ENCODE assay signal across 17 cellular contexts in genomic region chr7:16915405-16915804, GRCh38. TPM values are rescaled to one million over a fixed set of nuclear protein-coding genes. Genes with fewer than 3 reads are reported as not detected.
DNase-seq lines count a peak whose midpoint lies in the region; ATAC-seq and TF ChIP-seq lines count a peak whose summit lies in the region.
"Had no signal": no experiment of that assay in that cellular context is flagged by ENCODE, and none has a peak within 500 bp of the region (broad histone marks: within the 10 kb centered on the region; RNA-seq: fewer than 3 reads in every experiment).

No MANE protein-coding gene starts in this region.

- no peaks in the 10 kb centered on the region for H3K4me1 ChIP-seq in CD8-positive, alpha-beta memory T cell (ENCODE audit: insufficient read depth, low read length)
- H3K4me1 ChIP-seq: body of pancreas had no signal

- peak overlapping the region; percentile 87 for H3K27ac Mint-ChIP-seq in HFFc6
- no peak overlapping the region for H3K27ac Mint-ChIP-seq in activated naive CD8-positive, alpha-beta T cell treated with anti-CD3 and anti-CD28 coated beads, Interleukin-2, amount 50 U/mL, for 24 hours
- no peak overlapping the region for H3K27ac Mint-ChIP-seq in CD8-positive, alpha-beta memory T cell
- H3K27ac Mint-ChIP-seq: H9 had no signal

- no peak overlapping the region for H3K27ac ChIP-seq in CD8-positive, alpha-beta memory T cell (ENCODE audit: low read depth, low read length)
- H3K27ac ChIP-seq: body of pancreas, thoracic aorta had no signal

- CTCF ChIA-PET in CD8-positive, alpha-beta memory T cell (lab: Charles Lee), result interaction anchor here (1.8 kb wide), 1 partner anchor 9 kb away, joined by 4 read pairs; no protein-coding TSS in a partner anchor

- no peaks in the 10 kb centered on the region for H3K36me3 ChIP-seq in CD8-positive, alpha-beta memory T cell (ENCODE audit: insufficient read depth, low read length)
- H3K36me3 ChIP-seq: thoracic aorta had no signal

- no peak for TF ChIP-seq CTCF in HFFc6 (IDR thresholded peaks at IDR 0.05)

- 0 out of 2 replicates have a peak, but pooled peaks cover 12% of the 10 kb centered on the region for H3K36me3 Mint-ChIP-seq in HFFc6 (ENCODE audit: low read depth)
- no peaks in the 10 kb centered on the region for H3K36me3 Mint-ChIP-seq in activated naive CD8-positive, alpha-beta T cell treated with anti-CD3 and anti-CD28 coated beads, Interleukin-2, amount 50 U/mL, for 24 hours (ENCODE audit: low read depth)
- H3K36me3 Mint-ChIP-seq in CD8-positive, alpha-beta memory T cell, result no peaks in the 10 kb centered on the region

- H3K27me3 ChIP-seq in CD8-positive, alpha-beta memory T cell (ENCODE audit: insufficient read depth, low read length, poor library complexity, severe bottlenecking), result no peaks in the 10 kb centered on the region
- H3K27me3 ChIP-seq: body of pancreas had no signal

- peak; percentile 89 for ATAC-seq in activated naive CD8-positive, alpha-beta T cell treated with anti-CD3 and anti-CD28 coated beads, Interleukin-2, amount 50 U/mL, for 24 hours
- ATAC-seq in HG03565 (IDR thresholded peaks at IDR 0.05; ENCODE audit: unreplicated experiment) (no peak), HG03442 (IDR thresholded peaks at IDR 0.05; ENCODE audit: unreplicated experiment) (no peak), GM18517 (IDR thresholded peaks at IDR 0.05; ENCODE audit: unreplicated experiment) (no peak)
- ATAC-seq: body of pancreas had no signal

- no peak overlapping the region for H3K4me3 ChIP-seq in CD8-positive, alpha-beta memory T cell (ENCODE audit: low read length)
- H3K4me3 ChIP-seq: body of pancreas, thoracic aorta had no signal

- DNase-seq in AG08395 (ENCODE audit: low spot score) (peak; percentile 84), HFFc6 (peak; percentile 93), islet precursor cell (peak; percentile 91)
- no peak for DNase-seq in activated naive CD8-positive, alpha-beta T cell treated with anti-CD3 and anti-CD28 coated beads, Interleukin-2, amount 50 U/mL, for 24 hours
- no peak for DNase-seq in CD8-positive, alpha-beta memory T cell
- DNase-seq: activated CD4-positive, alpha-beta T cell treated with anti-CD3 and anti-CD28 coated beads, Interleukin-2, amount 50 U/mL, for 48 hours; body of pancreas; H9; head of caudate nucleus; NCI-H2029 treated with DMSO at 0.1 percent for 48 hours; Right ventricle myocardium superior; stimulated activated CD4-positive, alpha-beta T cell treated with anti-CD3 and anti-CD28 coated beads, Interleukin-1b, Interleukin-23, amount 100 ng/mL, for 48 hours had no signal

- POLR2A ChIA-PET in CD8-positive, alpha-beta memory T cell (lab: Charles Lee), result no interaction called here

- peak overlapping the region; percentile 83 for H3K4me3 Mint-ChIP-seq in HFFc6
- no peak overlapping the region for H3K4me3 Mint-ChIP-seq in activated naive CD8-positive, alpha-beta T cell treated with anti-CD3 and anti-CD28 coated beads, Interleukin-2, amount 50 U/mL, for 24 hours
- no peak overlapping the region for H3K4me3 Mint-ChIP-seq in CD8-positive, alpha-beta memory T cell
- H3K4me3 Mint-ChIP-seq: H9 had no signal

- H3K27me3 Mint-ChIP-seq in HFFc6 (ENCODE audit: insufficient read depth), result no peaks in the 10 kb centered on the region; the same call in 1 of the 2 replicates
- peaks cover 2% of the 10 kb centered on the region for H3K27me3 Mint-ChIP-seq in activated naive CD8-positive, alpha-beta T cell treated with anti-CD3 and anti-CD28 coated beads, Interleukin-2, amount 50 U/mL, for 24 hours
- H3K27me3 Mint-ChIP-seq in CD8-positive, alpha-beta memory T cell, result peaks cover 6 to 8% of the 10 kb centered on the region in 2 donors

- H3K9me3 ChIP-seq in CD8-positive, alpha-beta memory T cell (ENCODE audit: low read length), result no peaks in the 10 kb centered on the region
- H3K9me3 ChIP-seq: body of pancreas, Caco-2, thoracic aorta had no signal

- peaks cover 48% of the 10 kb centered on the region for H3K4me1 Mint-ChIP-seq in HFFc6 (ENCODE audit: low read depth)
- H3K4me1 Mint-ChIP-seq in activated naive CD8-positive, alpha-beta T cell treated with anti-CD3 and anti-CD28 coated beads, Interleukin-2, amount 50 U/mL, for 24 hours, result peaks cover 12% of the 10 kb centered on the region
- no peaks in the 10 kb centered on the region for H3K4me1 Mint-ChIP-seq in CD8-positive, alpha-beta memory T cell

- no peaks in the 10 kb centered on the region; the same call in 1 of the 2 replicates for H3K9me3 Mint-ChIP-seq in HFFc6
- H3K9me3 Mint-ChIP-seq in activated naive CD8-positive, alpha-beta T cell treated with anti-CD3 and anti-CD28 coated beads, Interleukin-2, amount 50 U/mL, for 24 hours, result no peaks in the 10 kb centered on the region
- peaks cover 0 to 3% (median 0%) of the 10 kb centered on the region in 5 donors for H3K9me3 Mint-ChIP-seq in CD8-positive, alpha-beta memory T cell
- H3K9me3 Mint-ChIP-seq: H9 had no signal

RNA-seq across cellular contexts. Expression of gene AGR3, which starts 33.6 kb away (rescaled TPM):
- not detected for total RNA-seq in HFFc6 (2021; fragmentation: NEBNext Ultra II Directional; extraction: Animal tissue kit (Norgen Biotek cat#: 25700))
- not detected for total RNA-seq in CD8-positive, alpha-beta memory T cell
- not detected for polyA plus RNA-seq in CD8-positive, alpha-beta memory T cell
- total RNA-seq: H9, Right ventricle myocardium superior had no signal

Comparison
In these comparisons a context has a peak if more than half of its experiments do, and no peak if none do; other contexts are left out.
1. DNase-seq: peak in AG08395 (single experiment), HFFc6 (single experiment) and islet precursor cell (single experiment); none in activated naive CD8-positive, alpha-beta T cell treated with anti-CD3 and anti-CD28 coated beads, Interleukin-2, amount 50 U/mL, for 24 hours (single experiment) and CD8-positive, alpha-beta memory T cell (0 of 5).